Comparison of ENCODE assay signal across 22 cellular contexts in genomic region chr11:95776859-95777258, GRCh38.
"Had no signal": no experiment of that assay in that cellular context is flagged by ENCODE, and none has a peak within 500 bp of the region (broad histone marks: within the 10 kb centered on the region; RNA-seq: fewer than 3 reads in every experiment).

No MANE protein-coding gene starts in this region.

- H3K27ac ChIP-seq: epithelial cell of prostate, esophagus squamous epithelium, parathyroid adenoma, right atrium auricular region, spleen, thyroid gland, upper lobe of right lung had no signal

- H3K4me1 ChIP-seq: esophagus squamous epithelium, parathyroid adenoma, right atrium auricular region, thyroid gland, upper lobe of right lung had no signal

- H3K27me3 ChIP-seq: esophagus squamous epithelium, right atrium auricular region, spleen, thyroid gland, upper lobe of right lung had no signal

- H3K9me3 ChIP-seq: esophagus squamous epithelium, right atrium auricular region, spleen, thyroid gland, upper lobe of right lung had no signal

- H3K4me3 ChIP-seq: esophagus squamous epithelium, right atrium auricular region, spleen, thyroid gland, upper lobe of right lung had no signal

- DNase-seq: activated CD8-positive, alpha-beta memory T cell treated with anti-CD3 and anti-CD28 coated beads, Interleukin-2, amount 10 ng/mL, durations not matched to agents 7 days and 5 days; activated CD8-positive, alpha-beta T cell treated with anti-CD3 and anti-CD28 coated beads, Interleukin-2, amount 10 ng/mL, durations not matched to agents 7 days and 5 days; activated effector memory CD4-positive, alpha-beta T cell treated with Interleukin-2 at 50 U/mL for 16 hours; activated naive CD4-positive, alpha-beta T cell treated with Interleukin-2 at 50 U/mL for 16 hours; activated naive CD8-positive, alpha-beta T cell treated with anti-CD3 and anti-CD28 coated beads, Interleukin-2, amount 50 U/mL, for 24 hours; amygdala; dermis blood vessel endothelial cell; effector CD4-positive, alpha-beta T cell; esophagus squamous epithelium; glutamatergic neuron; left ventricle myocardium superior; spleen; stimulated activated CD4-positive, alpha-beta T cell treated with anti-CD3 and anti-CD28 coated beads, Interleukin-2, amount 100 ng/mL, for 48 hours; stimulated activated naive CD4-positive, alpha-beta T cell treated with Interleukin-2 at 50 U/mL for 16 hours; T-helper 17 cell; T1000; thyroid gland; upper lobe of right lung had no signal

- ATAC-seq: activated CD8-positive, alpha-beta memory T cell treated with anti-CD3 and anti-CD28 coated beads, Interleukin-2, amount 10 ng/mL, durations not matched to agents 7 days and 5 days; activated CD8-positive, alpha-beta T cell treated with anti-CD3 and anti-CD28 coated beads, Interleukin-2, amount 10 ng/mL, durations not matched to agents 7 days and 5 days; activated naive CD8-positive, alpha-beta T cell treated with anti-CD3 and anti-CD28 coated beads, Interleukin-2, amount 50 U/mL, for 24 hours; left ventricle myocardium superior; SK-N-SH treated with all-trans-retinoic acid at 6 μM for 48 hours; T-helper 17 cell; upper lobe of right lung had no signal
